ENCODE assay signal across 1 cellular context in genomic region chr2:3278521-3279218, GRCh38.
TF ChIP-seq lines count a peak whose summit lies in the region.

No MANE protein-coding gene starts in this region.

TF ChIP-seq in HepG2, 621 proteins besides CTCF, POLR2A, EP300 and RAD21 (continued from another document):
- TF ChIP-seq, protein P1, sequence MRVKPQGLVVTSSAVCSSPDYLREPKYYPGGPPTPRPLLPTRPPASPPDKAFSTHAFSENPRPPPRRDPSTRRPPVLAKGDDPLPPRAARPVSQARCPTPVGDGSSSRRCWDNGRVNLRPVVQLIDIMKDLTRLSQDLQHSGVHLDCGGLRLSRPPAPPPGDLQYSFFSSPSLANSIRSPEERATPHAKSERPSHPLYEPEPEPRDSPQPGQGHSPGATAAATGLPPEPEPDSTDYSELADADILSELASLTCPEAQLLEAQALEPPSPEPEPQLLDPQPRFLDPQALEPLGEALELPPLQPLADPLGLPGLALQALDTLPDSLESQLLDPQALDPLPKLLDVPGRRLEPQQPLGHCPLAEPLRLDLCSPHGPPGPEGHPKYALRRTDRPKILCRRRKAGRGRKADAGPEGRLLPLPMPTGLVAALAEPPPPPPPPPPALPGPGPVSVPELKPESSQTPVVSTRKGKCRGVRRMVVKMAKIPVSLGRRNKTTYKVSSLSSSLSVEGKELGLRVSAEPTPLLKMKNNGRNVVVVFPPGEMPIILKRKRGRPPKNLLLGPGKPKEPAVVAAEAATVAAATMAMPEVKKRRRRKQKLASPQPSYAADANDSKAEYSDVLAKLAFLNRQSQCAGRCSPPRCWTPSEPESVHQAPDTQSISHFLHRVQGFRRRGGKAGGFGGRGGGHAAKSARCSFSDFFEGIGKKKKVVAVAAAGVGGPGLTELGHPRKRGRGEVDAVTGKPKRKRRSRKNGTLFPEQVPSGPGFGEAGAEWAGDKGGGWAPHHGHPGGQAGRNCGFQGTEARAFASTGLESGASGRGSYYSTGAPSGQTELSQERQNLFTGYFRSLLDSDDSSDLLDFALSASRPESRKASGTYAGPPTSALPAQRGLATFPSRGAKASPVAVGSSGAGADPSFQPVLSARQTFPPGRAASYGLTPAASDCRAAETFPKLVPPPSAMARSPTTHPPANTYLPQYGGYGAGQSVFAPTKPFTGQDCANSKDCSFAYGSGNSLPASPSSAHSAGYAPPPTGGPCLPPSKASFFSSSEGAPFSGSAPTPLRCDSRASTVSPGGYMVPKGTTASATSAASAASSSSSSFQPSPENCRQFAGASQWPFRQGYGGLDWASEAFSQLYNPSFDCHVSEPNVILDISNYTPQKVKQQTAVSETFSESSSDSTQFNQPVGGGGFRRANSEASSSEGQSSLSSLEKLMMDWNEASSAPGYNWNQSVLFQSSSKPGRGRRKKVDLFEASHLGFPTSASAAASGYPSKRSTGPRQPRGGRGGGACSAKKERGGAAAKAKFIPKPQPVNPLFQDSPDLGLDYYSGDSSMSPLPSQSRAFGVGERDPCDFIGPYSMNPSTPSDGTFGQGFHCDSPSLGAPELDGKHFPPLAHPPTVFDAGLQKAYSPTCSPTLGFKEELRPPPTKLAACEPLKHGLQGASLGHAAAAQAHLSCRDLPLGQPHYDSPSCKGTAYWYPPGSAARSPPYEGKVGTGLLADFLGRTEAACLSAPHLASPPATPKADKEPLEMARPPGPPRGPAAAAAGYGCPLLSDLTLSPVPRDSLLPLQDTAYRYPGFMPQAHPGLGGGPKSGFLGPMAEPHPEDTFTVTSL (CRISPR knock-in tag; IDR thresholded peaks at IDR 0.05; ENCODE audit: borderline replicate concordance): no peak
- TF ChIP-seq ZNF598 (CRISPR knock-in tag; IDR thresholded peaks at IDR 0.05; ENCODE audit: borderline replicate concordance) (no peak), SNRNP70 (IDR thresholded peaks at IDR 0.05; ENCODE audit: low read depth, low read length) (no peak), ZBTB37 (CRISPR knock-in tag; IDR thresholded peaks at IDR 0.05) (no peak), ZNF562 (CRISPR knock-in tag; IDR thresholded peaks at IDR 0.05; ENCODE audit: borderline replicate concordance) (no peak)
